Comparison of ENCODE assay signal across 8 cellular contexts in the genomic region with DNA sequence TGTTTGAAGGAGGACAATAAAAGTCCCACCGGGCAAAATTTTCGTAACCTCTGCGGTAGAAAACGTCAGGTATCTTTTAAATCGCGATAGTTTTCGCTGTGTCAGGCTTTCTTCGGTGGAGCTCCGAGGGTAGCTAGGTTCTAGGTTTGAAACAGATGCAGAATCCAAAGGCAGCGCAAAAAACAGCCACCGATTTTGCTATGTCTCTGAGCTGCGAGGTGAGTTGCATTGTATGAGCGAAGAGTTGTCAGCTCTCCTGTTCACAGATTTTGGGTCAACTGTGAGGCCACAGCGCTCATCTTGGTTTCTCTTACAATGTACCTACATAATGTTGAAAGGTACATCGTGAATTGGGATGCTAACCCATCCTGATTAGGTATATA. TPM values are rescaled to one million over a fixed set of nuclear protein-coding genes. Genes with fewer than 3 reads are reported as not detected.
DNase-seq lines count a peak whose midpoint lies in the region; ATAC-seq, FAIRE-seq and TF ChIP-seq lines count a peak whose summit lies in the region.

No MANE protein-coding gene starts in this region.

- no peaks in the 10 kb centered on the region for H3K9me3 Mint-ChIP-seq in astrocyte (ENCODE audit: unreplicated experiment)
- no peaks in the 10 kb centered on the region for H3K9me3 Mint-ChIP-seq in immature natural killer cell
- H3K9me3 Mint-ChIP-seq in stimulated activated memory B cell treated with anti-CD40 and anti-IgM and Interleukin-4, amounts not matched to agents 10 μg/mL and 1 μg/mL and 100 μg/mL, for 72 hours = no peaks in the 10 kb centered on the region

- H3K79me2 ChIP-seq in DOHH2 (ENCODE audit: control insufficient read depth, low read length) (peaks cover 59% of the 10 kb centered on the region), astrocyte (ENCODE audit: insufficient read depth, low read length) (peaks cover 53% of the 10 kb centered on the region)

- H3K27ac Mint-ChIP-seq in astrocyte (ENCODE audit: unreplicated experiment) = peak overlapping the region; percentile 100
- H3K27ac Mint-ChIP-seq in immature natural killer cell = peak overlapping the region; percentile 98 to 100 (median 100)
- H3K27ac Mint-ChIP-seq in stimulated activated memory B cell treated with anti-CD40 and anti-IgM and Interleukin-4, amounts not matched to agents 10 μg/mL and 1 μg/mL and 100 μg/mL, for 72 hours = peak overlapping the region; percentile 96

- peak overlapping the region; percentile 100 for H3K4me3 Mint-ChIP-seq in astrocyte (ENCODE audit: unreplicated experiment)
- H3K4me3 Mint-ChIP-seq in immature natural killer cell = peak overlapping the region; percentile 94 to 100 (median 99)
- H3K4me3 Mint-ChIP-seq in stimulated activated memory B cell treated with anti-CD40 and anti-IgM and Interleukin-4, amounts not matched to agents 10 μg/mL and 1 μg/mL and 100 μg/mL, for 72 hours = peak overlapping the region; percentile 96

- H4K20me1 ChIP-seq in DOHH2 (ENCODE audit: control insufficient read depth, insufficient read depth, low read depth, low read length) (no peaks in the 10 kb centered on the region; the same call in 1 of the 2 replicates), astrocyte (ENCODE audit: insufficient read depth, low read length) (peaks cover 37% of the 10 kb centered on the region)

- peak overlapping the region; percentile 90 for H3K27ac ChIP-seq in DOHH2 (ENCODE audit: low read depth, low read length)
- H3K27ac ChIP-seq in astrocyte (ENCODE audit: low read depth, low read length) = peak overlapping the region; percentile 91

- H3K36me3 ChIP-seq in DOHH2 (ENCODE audit: control insufficient read depth, low read length) (peaks cover 16% of the 10 kb centered on the region), astrocyte (ENCODE audit: insufficient read depth, low read length) (no peaks in the 10 kb centered on the region)

- peak overlapping the region; percentile 93 for H3K9ac ChIP-seq in astrocyte (ENCODE audit: low read length)

- DNase-seq in NCI-H526 (lab: John Stamatoyannopoulos, UW) (peak; percentile 36 to 43), astrocyte (ENCODE audit: low read depth) (no peak), immature natural killer cell (no peak), omental fat pad (ENCODE audit: low spot score) (no peak), NCI-H510A (lab: John Stamatoyannopoulos, UW) (no peak)

- TF ChIP-seq CTCF in DOHH2 (IDR thresholded peaks at IDR 0.05; ENCODE audit: low read depth, low read length, poor library complexity, severe bottlenecking) = no peak
- no peak for TF ChIP-seq CTCF in astrocyte (IDR thresholded peaks at IDR 0.05; ENCODE audit: insufficient read depth, low read depth, low read length)
- no peak for TF ChIP-seq CTCF in omental fat pad (IDR thresholded peaks at IDR 0.05)

- H3K27me3 Mint-ChIP-seq in astrocyte (ENCODE audit: low read depth, unreplicated experiment) = no peaks in the 10 kb centered on the region
- H3K27me3 Mint-ChIP-seq in immature natural killer cell (ENCODE audit: low read depth in 3 of 3) = peaks cover 19 to 23% (median 19%) of the 10 kb centered on the region in 3 donors
- no peaks in the 10 kb centered on the region for H3K27me3 Mint-ChIP-seq in stimulated activated memory B cell treated with anti-CD40 and anti-IgM and Interleukin-4, amounts not matched to agents 10 μg/mL and 1 μg/mL and 100 μg/mL, for 72 hours

- no peak for FAIRE-seq in astrocyte (lab: Jason Lieb, UNC)

- H3K4me3 ChIP-seq in DOHH2 (ENCODE audit: low read length) (peak overlapping the region; percentile 85), astrocyte (ENCODE audit: insufficient read depth, low read depth, low read length) (peak overlapping the region; percentile 88)

- H3K4me1 Mint-ChIP-seq in astrocyte (ENCODE audit: low read depth, unreplicated experiment) = peaks cover 17% of the 10 kb centered on the region
- peaks cover 46 to 64% of the 10 kb centered on the region in 2 donors for H3K4me1 Mint-ChIP-seq in immature natural killer cell
- peaks cover 47% of the 10 kb centered on the region for H3K4me1 Mint-ChIP-seq in stimulated activated memory B cell treated with anti-CD40 and anti-IgM and Interleukin-4, amounts not matched to agents 10 μg/mL and 1 μg/mL and 100 μg/mL, for 72 hours

- H3K9me3 ChIP-seq in DOHH2 (ENCODE audit: control insufficient read depth, insufficient read depth, low read length) (no peaks in the 10 kb centered on the region), astrocyte (ENCODE audit: insufficient read depth, low read depth, low read length) (no peaks in the 10 kb centered on the region)

- H3K4me2 ChIP-seq in DOHH2 (ENCODE audit: low read length) (peak overlapping the region; percentile 74), astrocyte (ENCODE audit: low read length) (peak overlapping the region; percentile 98)

- peaks cover 11% of the 10 kb centered on the region for H3F3A ChIP-seq in DOHH2 (ENCODE audit: control insufficient read depth, insufficient read depth)

- H3K27me3 ChIP-seq in DOHH2 (ENCODE audit: control insufficient read depth, low read length) (no peaks in the 10 kb centered on the region), astrocyte (ENCODE audit: insufficient read depth, low read length) (no peaks in the 10 kb centered on the region)

- H3K4me1 ChIP-seq in DOHH2 (ENCODE audit: control insufficient read depth, low read length) = peaks cover 32% of the 10 kb centered on the region
- peaks cover 19% of the 10 kb centered on the region for H3K4me1 ChIP-seq in astrocyte (ENCODE audit: insufficient read depth, low read length)

- H2AFZ ChIP-seq in astrocyte (ENCODE audit: low read depth, low read length) = peak overlapping the region; percentile 98

- H3K9me2 ChIP-seq in DOHH2 (replicated peaks; ENCODE audit: control insufficient read depth, low read length) = no peaks in the 10 kb centered on the region

- no peaks in the 10 kb centered on the region for H3K36me3 Mint-ChIP-seq in astrocyte (ENCODE audit: low read depth, unreplicated experiment)
- no peaks in the 10 kb centered on the region for H3K36me3 Mint-ChIP-seq in immature natural killer cell
- H3K36me3 Mint-ChIP-seq in stimulated activated memory B cell treated with anti-CD40 and anti-IgM and Interleukin-4, amounts not matched to agents 10 μg/mL and 1 μg/mL and 100 μg/mL, for 72 hours = peaks cover 17% of the 10 kb centered on the region

- ATAC-seq in stimulated activated memory B cell treated with anti-CD40 and anti-IgM and Interleukin-4, amounts not matched to agents 10 μg/mL and 1 μg/mL and 100 μg/mL, for 72 hours = no peak
- no peak for ATAC-seq in HG02588 (IDR thresholded peaks at IDR 0.05; ENCODE audit: unreplicated experiment)
- no peak for ATAC-seq in omental fat pad (ENCODE audit: low FRiP score)

RNA-seq across cellular contexts. Expression of a gene that starts 0.5 kb away (rescaled TPM):
- total RNA-seq in astrocyte (51.1 and 55.1 TPM in 2 replicates), omental fat pad (10 to 100 TPM; 18.3 to 30.6 (median 30.1) TPM)
- 10 to 100 TPM in 1 of 3 donors, 1 to 10 TPM in 2; 4.7 to 12.6 (median 9.2) TPM for polyA plus RNA-seq in immature natural killer cell

RNA-seq across cellular contexts. Expression of a gene that starts 8.5 kb away (rescaled TPM):
- total RNA-seq in astrocyte (13.0 and 15.1 TPM in 2 replicates), omental fat pad (10 to 100 TPM in 2 of 4 donors, 1 to 10 TPM in 2; 7.0 to 13.4 (median 9.8) TPM)
- 10 to 100 TPM in 1 of 3 donors, 1 to 10 TPM in 2; 2.5 to 12.8 (median 5.8) TPM for polyA plus RNA-seq in immature natural killer cell

Comparison
In these comparisons a context has a peak if more than half of its experiments do, and no peak if none do; other contexts are left out.
1. DNase-seq: peak in NCI-H526 (2 of 2); none in astrocyte (single experiment), immature natural killer cell (0 of 3), omental fat pad (single experiment) and NCI-H510A (single experiment).
2. Peak in every context shown above with its lines, with median percentiles within 50 percentile points of each other: H3K27ac Mint-ChIP-seq and H3K4me3 Mint-ChIP-seq.